17 cellular contexts compared by ENCODE assay signal in genomic region chr3:148020880-148021279, GRCh38.
DNase-seq lines count a peak whose midpoint lies in the region; ATAC-seq and TF ChIP-seq lines count a peak whose summit lies in the region.
"Had no signal": no experiment of that assay in that cellular context is flagged by ENCODE, and none has a peak within 500 bp of the region (broad histone marks: within the 10 kb centered on the region; RNA-seq: fewer than 3 reads in every experiment).

No MANE protein-coding gene starts in this region.

- no peaks in the 10 kb centered on the region for H3K36me3 ChIP-seq in psoas muscle (ENCODE audit: insufficient read depth in 1 of 2, low read depth in 1 of 2)
- H3K36me3 ChIP-seq: BLaER1 had no signal

- H3K27ac ChIP-seq in psoas muscle: no peak overlapping the region
- H3K27ac ChIP-seq: BLaER1, C4-2B, GM23248 had no signal

- TF ChIP-seq CTCF in fibroblast of the aortic adventitia (IDR thresholded peaks at IDR 0.05; ENCODE audit: insufficient read depth, low read length) (no peak), psoas muscle (IDR thresholded peaks at IDR 0.05) (no peak)

- H3K27me3 ChIP-seq in psoas muscle (ENCODE audit: insufficient read depth in 3 of 3, low read length in 2 of 3): no peaks in the 10 kb centered on the region
- H3K27me3 ChIP-seq: BLaER1 had no signal

- ATAC-seq in psoas muscle: no peak
- no peak for ATAC-seq in GM18861 (IDR thresholded peaks at IDR 0.05; ENCODE audit: unreplicated experiment)
- ATAC-seq: CD8-positive, alpha-beta T cell had no signal

- DNase-seq in ELR (ENCODE audit: low read depth): peak; percentile 24
- DNase-seq in M059J (ENCODE audit: low read depth): peak; percentile 47
- peak; percentile 16 for DNase-seq in fibroblast of the aortic adventitia (ENCODE audit: low read depth)
- DNase-seq in psoas muscle: no peak
- no peak for DNase-seq in mucosa of gallbladder (ENCODE audit: low spot score)
- DNase-seq: Caco-2; CD4-positive, CD25-positive, alpha-beta regulatory T cell; CD8-positive, alpha-beta T cell; DMS153; DND-41; GF-D8; H7; HCEC 1CT had no signal

- H3K4me1 ChIP-seq in psoas muscle: no peaks in the 10 kb centered on the region
- H3K4me1 ChIP-seq: BLaER1, Caco-2 had no signal

- 68 to 73% (median 70%) methylated on average over 1 of the region's 1 CpG for WGBS in psoas muscle, 3 donors

- H3K4me3 ChIP-seq in fibroblast of the aortic adventitia (ENCODE audit: low read depth, low read length) (no peak overlapping the region), psoas muscle (no peak overlapping the region)
- H3K4me3 ChIP-seq: BLaER1, GM23248 had no signal

- intact Hi-C loops in psoas muscle (cut with DNase I): loop anchor here in 1 of 2 donors (5.0 kb wide), 1 partner anchor 859 kb away; no protein-coding TSS in a partner anchor

- H3K9me3 ChIP-seq in psoas muscle: peaks cover 18% of the 10 kb centered on the region
- H3K9me3 ChIP-seq: BLaER1, Caco-2 had no signal

Comparison
In these comparisons a context has a peak if more than half of its experiments do, and no peak if none do; other contexts are left out.
1. DNase-seq: peak in ELR (single experiment), M059J (single experiment) and fibroblast of the aortic adventitia (single experiment); none in psoas muscle (0 of 2) and mucosa of gallbladder (single experiment).